ENCODE assay signal across 1 cellular context in genomic region chr7:158782638-158783490, GRCh38.
A peak's percentile ranks its signal among the peaks of the same experiment; 100 is the strongest.
TF ChIP-seq lines count a peak whose summit lies in the region.

No MANE protein-coding gene starts in this region.

TF ChIP-seq in K562, 482 proteins besides CTCF, POLR2A, EP300 and RAD21 (continued from another document):
- TF ChIP-seq TEAD4 (IDR thresholded peaks at IDR 0.05; ENCODE audit: low read length), result no peak
- TF ChIP-seq TEAD4 (CRISPR knock-in tag; IDR thresholded peaks at IDR 0.05; ENCODE audit: borderline replicate concordance), result 0 out of 2 replicates have a peak, but pooled peaks have one; percentile 51
- TF ChIP-seq WHSC1 (IDR thresholded peaks at IDR 0.05; ENCODE audit: low read length), result no peak
- no peak for TF ChIP-seq BHLHE40 (IDR thresholded peaks at IDR 0.05; ENCODE audit: low read length)
- peak; percentile 18; the same call in 1 of the 2 replicates for TF ChIP-seq FOXP1 (CRISPR knock-in tag; IDR thresholded peaks at IDR 0.05)
- TF ChIP-seq, protein P1, sequence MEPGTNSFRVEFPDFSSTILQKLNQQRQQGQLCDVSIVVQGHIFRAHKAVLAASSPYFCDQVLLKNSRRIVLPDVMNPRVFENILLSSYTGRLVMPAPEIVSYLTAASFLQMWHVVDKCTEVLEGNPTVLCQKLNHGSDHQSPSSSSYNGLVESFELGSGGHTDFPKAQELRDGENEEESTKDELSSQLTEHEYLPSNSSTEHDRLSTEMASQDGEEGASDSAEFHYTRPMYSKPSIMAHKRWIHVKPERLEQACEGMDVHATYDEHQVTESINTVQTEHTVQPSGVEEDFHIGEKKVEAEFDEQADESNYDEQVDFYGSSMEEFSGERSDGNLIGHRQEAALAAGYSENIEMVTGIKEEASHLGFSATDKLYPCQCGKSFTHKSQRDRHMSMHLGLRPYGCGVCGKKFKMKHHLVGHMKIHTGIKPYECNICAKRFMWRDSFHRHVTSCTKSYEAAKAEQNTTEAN (CRISPR knock-in tag; IDR thresholded peaks at IDR 0.05), result peak; percentile 99
- peak; percentile 89 for TF ChIP-seq ZBTB33 (CRISPR knock-in tag; IDR thresholded peaks at IDR 0.05)
- no peak for TF ChIP-seq GATAD2A (IDR thresholded peaks at IDR 0.05)
- TF ChIP-seq ID3 (CRISPR knock-in tag; IDR thresholded peaks at IDR 0.05), result no peak
- TF ChIP-seq ID3 (tag; IDR thresholded peaks at IDR 0.05), result no peak
- no peak for TF ChIP-seq ARHGAP35 (IDR thresholded peaks at IDR 0.05; ENCODE audit: partially characterized antibody)
